In the genomic region with DNA sequence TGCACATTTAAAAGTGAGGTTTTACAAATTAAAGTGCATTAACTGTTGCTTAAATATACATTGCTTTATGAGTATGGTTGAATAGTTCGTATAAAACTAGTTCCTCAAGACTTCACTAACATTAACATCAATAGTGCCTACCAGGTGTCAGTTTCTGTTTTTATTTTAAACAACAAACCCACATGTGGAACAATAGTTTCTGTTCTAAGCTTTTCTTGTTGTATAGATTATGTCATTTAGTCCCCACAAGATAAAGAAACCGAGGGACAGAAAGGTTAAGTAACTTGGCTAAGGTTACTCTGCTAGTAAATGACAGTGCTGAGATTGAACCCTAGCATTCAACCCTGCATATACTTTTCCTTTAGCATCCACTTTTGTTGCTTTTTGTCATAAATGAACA, we compare ENCODE assay signal across 10 cellular contexts. TPM values are rescaled to one million over a fixed set of nuclear protein-coding genes. Genes with fewer than 3 reads are reported as not detected.
A peak's percentile ranks its signal among the peaks of the same experiment; 100 is the strongest.
DNase-seq lines count a peak whose midpoint lies in the region; ATAC-seq, FAIRE-seq and TF ChIP-seq lines count a peak whose summit lies in the region.
"Had no signal": no experiment of that assay in that cellular context is flagged by ENCODE, and none has a peak within 500 bp of the region (broad histone marks: within the 10 kb centered on the region; RNA-seq: fewer than 3 reads in every experiment).

No MANE protein-coding gene starts in this region.

- FAIRE-seq in GM19239 (lab: Jason Lieb, UNC) = peak; percentile 73

- no peak overlapping the region for H2BK120ac ChIP-seq in trophoblast cell (ENCODE audit: insufficient read depth, low read length, poor library complexity)

- no peak for ATAC-seq in DND-41 (ENCODE audit: insufficient read depth, low read depth)
- peak; percentile 69 for ATAC-seq in HG02763 (IDR thresholded peaks at IDR 0.05; ENCODE audit: unreplicated experiment)
- ATAC-seq in HG03565 (IDR thresholded peaks at IDR 0.05; ENCODE audit: unreplicated experiment) = peak; percentile 92
- ATAC-seq in left colon = no peak
- no peak for ATAC-seq in gastroesophageal sphincter

- TF ChIP-seq EP300 in gastroesophageal sphincter (IDR thresholded peaks at IDR 0.05) = no peak

- intact Hi-C loops in left colon (cut with DNase I, micrococcal nuclease) = no loop called here

- H3K4me2 ChIP-seq in DND-41 (ENCODE audit: insufficient read depth, low read length) = peak overlapping the region; percentile 36; the same call in 1 of the 2 replicates
- no peak overlapping the region for H3K4me2 ChIP-seq in trophoblast cell (ENCODE audit: low read length)

- whole genome bisulfite sequencing in trophoblast cell (ENCODE audit: extremely low coverage, insufficient coverage, insufficient read length) = no CpG with 5 or more reads among the region's 2 CpGs
- WGBS in gastroesophageal sphincter (ENCODE audit: low coverage in 1 of 2), 2 donors = 83 to 100% methylated on average over 2 of the region's 2 CpGs

- H3K4me3 ChIP-seq in DND-41 (ENCODE audit: low read depth in 1 of 2, low read length in 2 of 2) (no peak overlapping the region), trophoblast cell (ENCODE audit: low read depth, low read length) (no peak overlapping the region), gastroesophageal sphincter (no peak overlapping the region)
- H3K4me3 ChIP-seq: SJSA1 had no signal

- no peak overlapping the region for H3K4ac ChIP-seq in trophoblast cell (ENCODE audit: low read depth, low read length)

- H3K36me3 ChIP-seq in DND-41 (ENCODE audit: insufficient read depth, low read length) (peaks cover 24% of the 10 kb centered on the region), trophoblast cell (ENCODE audit: control insufficient read depth in 1 of 2, insufficient read depth in 2 of 2, low read length in 2 of 2) (peaks cover 5 to 28% of the 10 kb centered on the region in 2 experiments), gastroesophageal sphincter (peaks cover 0 to 32% of the 10 kb centered on the region in 2 donors)

- H2BK5ac ChIP-seq in trophoblast cell (ENCODE audit: low read depth, low read length, poor library complexity) = no peak overlapping the region

- H3K27ac ChIP-seq in DND-41 (ENCODE audit: low read length) (peak overlapping the region; percentile 77), trophoblast cell (ENCODE audit: low read depth, low read length) (no peak overlapping the region), gastroesophageal sphincter (no peak overlapping the region)
- H3K27ac ChIP-seq: SJSA1 had no signal

- H4K8ac ChIP-seq in trophoblast cell (ENCODE audit: low read depth, low read length) = no peak overlapping the region

- H3K23ac ChIP-seq in trophoblast cell (ENCODE audit: low read length) = no peak overlapping the region

- H2AFZ ChIP-seq in DND-41 (ENCODE audit: low read depth, low read length) (no peak overlapping the region), trophoblast cell (ENCODE audit: insufficient read depth, low read length, poor library complexity) (no peak overlapping the region)

- H3K4me1 ChIP-seq in DND-41 (ENCODE audit: insufficient read depth, low read length) (peaks cover 27% of the 10 kb centered on the region), trophoblast cell (ENCODE audit: control insufficient read depth in 1 of 2, insufficient read depth in 2 of 2, low read length in 2 of 2) (no peaks in the 10 kb centered on the region), gastroesophageal sphincter (peaks cover 0 to 43% (median 0%) of the 10 kb centered on the region in 3 donors)
- H3K4me1 ChIP-seq: SJSA1 had no signal

- H3K79me1 ChIP-seq in trophoblast cell (ENCODE audit: low read length) = no peaks in the 10 kb centered on the region

- H4K20me1 ChIP-seq in DND-41 (ENCODE audit: insufficient read depth, low read length) = no peaks in the 10 kb centered on the region

- H4K12ac ChIP-seq in trophoblast cell (ENCODE audit: low read depth, low read length) = no peak overlapping the region

- H3K14ac ChIP-seq in trophoblast cell (ENCODE audit: low read length) = no peak overlapping the region

- TF ChIP-seq CTCF in DND-41 (IDR thresholded peaks at IDR 0.05; ENCODE audit: borderline replicate concordance, extremely low read depth, low read length, poor library complexity, severe bottlenecking) (no peak), gastroesophageal sphincter (IDR thresholded peaks at IDR 0.05) (no peak)

- no peak for TF ChIP-seq POLR2A in gastroesophageal sphincter (IDR thresholded peaks at IDR 0.05)

- no peak overlapping the region for H2BK12ac ChIP-seq in trophoblast cell (ENCODE audit: low read length)

- H2AK5ac ChIP-seq in trophoblast cell (ENCODE audit: low read length) = no peak overlapping the region

- H3K9me3 ChIP-seq in DND-41 (ENCODE audit: insufficient read depth, low read length, severe bottlenecking) (no peaks in the 10 kb centered on the region), trophoblast cell (ENCODE audit: insufficient read depth, low read depth, low read length) (no peaks in the 10 kb centered on the region), gastroesophageal sphincter (no peaks in the 10 kb centered on the region)
- H3K9me3 ChIP-seq: SJSA1 had no signal

- no peak overlapping the region for H3K18ac ChIP-seq in trophoblast cell (ENCODE audit: low read length)

- H4K91ac ChIP-seq in trophoblast cell (ENCODE audit: low read depth, low read length) = no peak overlapping the region

- H3K9ac ChIP-seq in DND-41 (ENCODE audit: low read depth, low read length) = no peak overlapping the region
- no peak overlapping the region for H3K9ac ChIP-seq in trophoblast cell (ENCODE audit: low read length)

- H3K27me3 ChIP-seq in DND-41 (ENCODE audit: insufficient read depth, low read length, poor library complexity) (no peaks in the 10 kb centered on the region), trophoblast cell (ENCODE audit: insufficient read depth, low read length) (no peaks in the 10 kb centered on the region), gastroesophageal sphincter (no peaks in the 10 kb centered on the region)
- H3K27me3 ChIP-seq: SJSA1 had no signal

- no peak for DNase-seq in DND-41
- DNase-seq in GM19239 (ENCODE audit: insufficient read length, low spot score) = peak; percentile 13
- no peak for DNase-seq in left colon
- no peak for DNase-seq in activated T-cell treated with anti-CD3 and anti-CD28 coated beads, Interleukin-2, amount 50 U/mL, for 48 hours
- no peak for DNase-seq in trophoblast cell
- DNase-seq: mesendoderm had no signal

- no peaks in the 10 kb centered on the region for H3K79me2 ChIP-seq in DND-41 (ENCODE audit: insufficient read depth, low read length)
- no peaks in the 10 kb centered on the region for H3K79me2 ChIP-seq in trophoblast cell (ENCODE audit: control insufficient read depth, insufficient read depth, low read length, poor library complexity)

RNA-seq across cellular contexts. Expression of gene ST14, which starts 41.4 kb away (rescaled TPM):
- total RNA-seq in left colon (100 to 1,000 TPM; 499 to 535 TPM), gastroesophageal sphincter (10 to 100 TPM in 1 of 4 donors, 1 to 10 TPM in 2, under 1 TPM in 1; 0.62 to 16.5 (median 1.8) TPM)
- polyA plus RNA-seq in trophoblast cell (2013) = 8.4 and 11.2 TPM in 2 replicates
- total RNA-seq: SJSA1 had no signal

RNA-seq across cellular contexts. Expression of gene APLP2, which starts 48.5 kb away (rescaled TPM):
- total RNA-seq in left colon (100 to 1,000 TPM; 349 to 496 TPM), gastroesophageal sphincter (100 to 1,000 TPM; 386 to 533 (median 452) TPM)
- 357 and 374 TPM in 2 replicates for polyA plus RNA-seq in trophoblast cell (2013)

Comparison
In these comparisons a context has a peak if more than half of its experiments do, and no peak if none do; other contexts are left out.
1. ATAC-seq: peak in HG02763 (single experiment) and HG03565 (single experiment); none in DND-41 (single experiment), left colon (single experiment) and gastroesophageal sphincter (single experiment).
2. RNA of gene ST14, which starts 41.4 kb away (total RNA-seq): 499 to 535 TPM in left colon; 0.62 to 16.5 TPM in gastroesophageal sphincter; every median in the first group is over 10 times any median in the second.